In genomic region chr19:12794196-12794921, GRCh38 we compare ENCODE assay signal across 7 cellular contexts. TPM values are rescaled to one million over a fixed set of nuclear protein-coding genes. Genes with fewer than 3 reads are reported as not detected.
DNase-seq lines count a peak whose midpoint lies in the region; TF ChIP-seq lines count a peak whose summit lies in the region.

No MANE protein-coding gene starts in this region.

- no peak overlapping the region for H2AFZ ChIP-seq in GM23248

- H3K4me2 ChIP-seq in GM23248 (ENCODE audit: unreplicated experiment) = peak overlapping the region; percentile 85

- H4K20me1 ChIP-seq in GM23248 (ENCODE audit: insufficient read depth) = no peaks in the 10 kb centered on the region

- TF ChIP-seq CTCF in fibroblast of villous mesenchyme (IDR thresholded peaks at IDR 0.05; ENCODE audit: insufficient read depth, low read depth, low read length) = no peak

- H3K9ac ChIP-seq in GM23248 (peak overlapping the region; percentile 98), skeletal muscle tissue (ENCODE audit: low read depth in 1 of 3, low read length in 3 of 3) (peak overlapping the region; percentile 83 to 99 (median 95))

- peaks cover 19% of the 10 kb centered on the region for H3K4me1 ChIP-seq in GM23248 (ENCODE audit: insufficient read depth)
- H3K4me1 ChIP-seq in skeletal muscle tissue (ENCODE audit: control insufficient read depth in 3 of 3, insufficient read depth in 3 of 3, low read length in 3 of 3) = peaks cover 29 to 37% (median 31%) of the 10 kb centered on the region in 3 donors

- DNase-seq in GM23248 = peak; percentile 43
- DNase-seq in SW480 (ENCODE audit: low spot score) = peak; percentile 27
- peak; percentile 76 for DNase-seq in fibroblast of villous mesenchyme (ENCODE audit: low read depth)
- DNase-seq in kidney glomerular epithelial cell (lab: John Stamatoyannopoulos, UW) = no peak
- no peak for DNase-seq in globus pallidus (ENCODE audit: low spot score)
- no peak for DNase-seq in stimulated activated CD4-positive, alpha-beta T cell treated with anti-CD3 and anti-CD28 coated beads, Interleukin-15, amount 100 ng/mL, for 24 hours

- peaks cover 19% of the 10 kb centered on the region for H3K79me2 ChIP-seq in GM23248 (ENCODE audit: insufficient read depth)

- H3K36me3 ChIP-seq in GM23248 (ENCODE audit: low read depth) (no peaks in the 10 kb centered on the region), skeletal muscle tissue (ENCODE audit: control insufficient read depth in 3 of 3, insufficient read depth in 3 of 3, low read length in 3 of 3) (peaks cover 8 to 14% (median 10%) of the 10 kb centered on the region in 3 donors)

- H3K4me3 ChIP-seq in GM23248 (peak overlapping the region; percentile 93), fibroblast of villous mesenchyme (ENCODE audit: low read depth, low read length) (peak overlapping the region; percentile 77), skeletal muscle tissue (ENCODE audit: low read length in 3 of 3) (peak overlapping the region; percentile 52 to 98 (median 93))

- no peaks in the 10 kb centered on the region for H3K9me3 ChIP-seq in GM23248 (ENCODE audit: low read depth)
- H3K9me3 ChIP-seq in skeletal muscle tissue (ENCODE audit: control insufficient read depth in 3 of 3, low read length in 3 of 3) = no peaks in the 10 kb centered on the region

- H3K27ac ChIP-seq in GM23248 = peak overlapping the region; percentile 99
- H3K27ac ChIP-seq in skeletal muscle tissue (ENCODE audit: low read depth, low read length) = peak overlapping the region; percentile 99

- H3K27me3 ChIP-seq in GM23248 (replicated peaks; ENCODE audit: insufficient read depth) (no peaks in the 10 kb centered on the region), skeletal muscle tissue (ENCODE audit: control insufficient read depth in 3 of 3, insufficient read depth in 3 of 3, low read length in 3 of 3) (no peaks in the 10 kb centered on the region)

- H3F3A ChIP-seq in GM23248 (ENCODE audit: insufficient read depth) = peaks cover 42% of the 10 kb centered on the region

- H3K9me2 ChIP-seq in GM23248 (ENCODE audit: insufficient read depth) = no peaks in the 10 kb centered on the region

- in situ Hi-C loops in GM23248 (cut with MboI) = no loop called here

- 65 to 66% methylated on average over 6 of the region's 6 CpGs for WGBS in GM23248 (ENCODE audit: low coverage in 1 of 2, low lambda C conversion rate in 2 of 2, missing lambda C conversion rate in 2 of 2), 2 experiments

RNA-seq across cellular contexts. Expression of gene JUNB, which starts 3.1 kb away (rescaled TPM):
- 159 and 195 TPM in 2 replicates for total RNA-seq in GM23248 (2014; rRNA removed; shearing (Covaris generic))
- polyA plus RNA-seq in GM23248 (2016; fragmentation: Nextera tagmentation; extraction: Ambion mirVana) = 95.1 and 96.2 TPM in 2 replicates
- total RNA-seq in fibroblast of villous mesenchyme (88.1 and 107 TPM in 2 replicates), skeletal muscle tissue (31.3 TPM)

RNA-seq across cellular contexts. Expression of gene PRDX2, which starts 7.2 kb away (rescaled TPM):
- 230 TPM in 2 replicates for total RNA-seq in GM23248 (2014; rRNA removed; shearing (Covaris generic))
- polyA plus RNA-seq in GM23248 (2016; fragmentation: Nextera tagmentation; extraction: Ambion mirVana) = 252 TPM in 2 replicates
- total RNA-seq in fibroblast of villous mesenchyme (222 and 230 TPM in 2 replicates), skeletal muscle tissue (207 TPM)

RNA-seq across cellular contexts. Expression of gene THSD8, which starts 7.5 kb away (rescaled TPM):
- not detected in 2 replicates for total RNA-seq in GM23248 (2014; rRNA removed; shearing (Covaris generic))
- polyA plus RNA-seq in GM23248 (2016; fragmentation: Nextera tagmentation; extraction: Ambion mirVana) = 10.8 and 12.5 TPM in 2 replicates
- total RNA-seq in fibroblast of villous mesenchyme (not detected in 2 replicates), skeletal muscle tissue (not detected)

RNA-seq across cellular contexts. Expression of gene RNASEH2A, which starts 12.0 kb away (rescaled TPM):
- total RNA-seq in GM23248 (2014; rRNA removed; shearing (Covaris generic)) = 8.2 and 16.9 TPM in 2 replicates
- polyA plus RNA-seq in GM23248 (2016; fragmentation: Nextera tagmentation; extraction: Ambion mirVana) = 23.8 and 32.3 TPM in 2 replicates
- total RNA-seq in fibroblast of villous mesenchyme (20.0 and 22.9 TPM in 2 replicates), skeletal muscle tissue (5.7 TPM)

RNA-seq across cellular contexts. Expression of gene HOOK2, which starts 19.0 kb away (rescaled TPM):
- 17.1 TPM in 2 replicates for total RNA-seq in GM23248 (2014; rRNA removed; shearing (Covaris generic))
- 11.8 and 12.4 TPM in 2 replicates for polyA plus RNA-seq in GM23248 (2016; fragmentation: Nextera tagmentation; extraction: Ambion mirVana)
- total RNA-seq in fibroblast of villous mesenchyme (12.2 and 15.1 TPM in 2 replicates), skeletal muscle tissue (13.6 TPM)

Comparison
In these comparisons a context has a peak if more than half of its experiments do, and no peak if none do; other contexts are left out.
1. DNase-seq: peak in GM23248 (single experiment), SW480 (single experiment) and fibroblast of villous mesenchyme (single experiment); none in kidney glomerular epithelial cell (single experiment), globus pallidus (single experiment) and stimulated activated CD4-positive, alpha-beta T cell treated with anti-CD3 and anti-CD28 coated beads, Interleukin-15, amount 100 ng/mL, for 24 hours (single experiment).
2. Peak in every context shown above with its lines, with median percentiles within 50 percentile points of each other: H3K4me3 ChIP-seq.